16 cellular contexts compared by ENCODE assay signal in the genomic region with DNA sequence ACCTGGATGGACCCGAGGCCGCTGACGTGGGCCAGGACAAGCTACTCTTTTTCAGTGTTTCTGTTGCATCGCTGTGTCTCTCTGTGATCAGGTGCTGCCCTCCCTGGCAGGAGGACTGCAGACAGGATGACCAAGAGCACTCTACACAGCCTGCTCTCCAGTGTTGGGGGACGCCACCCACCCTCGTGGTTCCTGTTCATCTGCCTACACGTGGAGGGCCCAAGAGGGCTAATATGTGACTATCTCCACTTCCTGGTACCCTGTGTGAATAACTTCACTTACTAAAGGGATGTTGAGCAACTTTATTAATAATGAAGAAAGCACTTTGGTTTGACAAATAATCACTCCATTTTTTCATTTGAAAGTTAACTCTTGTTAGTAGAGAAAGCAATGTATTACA.
DNase-seq lines count a peak whose midpoint lies in the region; ATAC-seq and TF ChIP-seq lines count a peak whose summit lies in the region.
"Had no signal": no experiment of that assay in that cellular context is flagged by ENCODE, and none has a peak within 500 bp of the region (broad histone marks: within the 10 kb centered on the region; RNA-seq: fewer than 3 reads in every experiment).

No MANE protein-coding gene starts in this region.

- DNase-seq in Peyer's patch, result no peak
- DNase-seq in fibroblast of lung (ENCODE audit: low read depth in 2 of 2), result no peak
- no peak for DNase-seq in lower lobe of right lung
- no peak for DNase-seq in thyroid gland
- DNase-seq in COLO668 (lab: John Stamatoyannopoulos, UW; ENCODE audit: unreplicated experiment), result no peak
- no peak for DNase-seq in nucleus accumbens (lab: John Stamatoyannopoulos, UW)
- no peak for DNase-seq in HPDE6-E6E7 (ENCODE audit: extremely low spot score)
- DNase-seq in activated CD4-positive, CD25-positive, alpha-beta regulatory T cell (lab: John Stamatoyannopoulos, UW), result no peak
- DNase-seq: activated CD8-positive, alpha-beta memory T cell treated with anti-CD3 and anti-CD28 coated beads for 24 hours; HCEC 1CT; MG63; NCI-H526; retina; stimulated activated CD8-positive, alpha-beta memory T cell treated with anti-CD3 and anti-CD28 coated beads, Interleukin-4, amount 100 ng/mL, for 48 hours; tibial artery had no signal

- TF ChIP-seq CTCF in Peyer's patch (IDR thresholded peaks at IDR 0.05) (no peak), fibroblast of lung (conservative IDR thresholded peaks at IDR 0.05 in 1 of 2, IDR thresholded peaks at IDR 0.05 in 1 of 2; ENCODE audit: low read depth in 1 of 2, low read length in 2 of 2) (no peak), lower lobe of right lung (IDR thresholded peaks at IDR 0.05) (no peak), thyroid gland (IDR thresholded peaks at IDR 0.05) (no peak)

- H3K4me1 ChIP-seq in Peyer's patch (no peaks in the 10 kb centered on the region), fibroblast of lung (ENCODE audit: control insufficient read depth, extremely low read depth, insufficient read depth, low read length) (peaks cover 18% of the 10 kb centered on the region), lower lobe of right lung (peaks cover 27% of the 10 kb centered on the region), thyroid gland (peaks cover 8 to 24% of the 10 kb centered on the region in 2 donors)

- H3K9ac ChIP-seq in fibroblast of lung (ENCODE audit: insufficient read depth, low read length), result no peak overlapping the region

- H3K27ac ChIP-seq in Peyer's patch, result peak overlapping the region in 3 of 4 donors; percentile 48 to 77 (median 50)
- peak overlapping the region; percentile 30 for H3K27ac ChIP-seq in fibroblast of lung (ENCODE audit: insufficient read depth, low read length)
- H3K27ac ChIP-seq in lower lobe of right lung, result peak overlapping the region; percentile 42
- H3K27ac ChIP-seq in thyroid gland, result peak overlapping the region in 2 of 3 donors; percentile 32 to 34
- H3K27ac ChIP-seq: tibial artery had no signal

- no peaks in the 10 kb centered on the region for H4K20me1 ChIP-seq in fibroblast of lung (ENCODE audit: control insufficient read depth, extremely low read depth, insufficient read depth, low read length)

- 86 to 94% methylated on average over 7 of the region's 7 CpGs for WGBS in thyroid gland, 2 donors

- no peak overlapping the region for H3K4me2 ChIP-seq in fibroblast of lung (ENCODE audit: extremely low read depth, insufficient read depth, low read length)

- H3K27me3 ChIP-seq in Peyer's patch (no peaks in the 10 kb centered on the region), fibroblast of lung (ENCODE audit: control insufficient read depth, insufficient read depth, low read length) (no peaks in the 10 kb centered on the region), lower lobe of right lung (ENCODE audit: low read depth) (no peaks in the 10 kb centered on the region), thyroid gland (no peaks in the 10 kb centered on the region)
- H3K27me3 ChIP-seq: MG63, tibial artery had no signal

- H3K36me3 ChIP-seq in Peyer's patch (no peaks in the 10 kb centered on the region), fibroblast of lung (ENCODE audit: control insufficient read depth, insufficient read depth, low read length) (peaks cover 5% of the 10 kb centered on the region), lower lobe of right lung (no peaks in the 10 kb centered on the region), thyroid gland (no peaks in the 10 kb centered on the region)
- H3K36me3 ChIP-seq: tibial artery had no signal

- intact Hi-C loops in lower lobe of right lung (cut with DNase I), result no loop called here
- intact Hi-C loops in thyroid gland (cut with DNase I), result no loop called here

- no peak overlapping the region for H2AFZ ChIP-seq in fibroblast of lung (ENCODE audit: low read length)

- TF ChIP-seq POLR2A in Peyer's patch (IDR thresholded peaks at IDR 0.05) (no peak), thyroid gland (IDR thresholded peaks at IDR 0.05) (no peak)

- no peaks in the 10 kb centered on the region for H3K9me3 ChIP-seq in Peyer's patch
- no peaks in the 10 kb centered on the region for H3K9me3 ChIP-seq in fibroblast of lung (ENCODE audit: control insufficient read depth, insufficient read depth, low read depth, low read length)
- no peaks in the 10 kb centered on the region for H3K9me3 ChIP-seq in lower lobe of right lung
- no peaks in the 10 kb centered on the region for H3K9me3 ChIP-seq in thyroid gland
- H3K9me3 ChIP-seq: MG63, tibial artery had no signal

- H3K4me3 ChIP-seq in Peyer's patch (no peak overlapping the region), fibroblast of lung (replicated peaks in 1 of 4; ENCODE audit: control extremely low read depth in 1 of 4, insufficient read depth in 1 of 4, low read depth in 3 of 4, low read length in 4 of 4) (no peak overlapping the region), lower lobe of right lung (no peak overlapping the region), thyroid gland (replicated peaks in 1 of 3) (no peak overlapping the region)
- H3K4me3 ChIP-seq: GM12878, MG63, tibial artery had no signal

- peaks cover 62% of the 10 kb centered on the region for H3K79me2 ChIP-seq in fibroblast of lung (ENCODE audit: control insufficient read depth, insufficient read depth, low read length)

- ATAC-seq in lower lobe of right lung, result peak; percentile 40 to 59
- ATAC-seq: GM12878 had no signal
